16 cellular contexts compared by ENCODE assay signal in genomic region chr2:61371027-61371426, GRCh38.
DNase-seq lines count a peak whose midpoint lies in the region; ATAC-seq and TF ChIP-seq lines count a peak whose summit lies in the region.
"Had no signal": no experiment of that assay in that cellular context is flagged by ENCODE, and none has a peak within 500 bp of the region (broad histone marks: within the 10 kb centered on the region; RNA-seq: fewer than 3 reads in every experiment).

No MANE protein-coding gene starts in this region.

- no peak for DNase-seq in activated naive CD8-positive, alpha-beta T cell treated with anti-CD3 and anti-CD28 coated beads, Interleukin-2, amount 50 U/mL, for 24 hours
- DNase-seq in activated naive CD8-positive, alpha-beta T cell treated with anti-CD3 and anti-CD28 coated beads for 36 hours: no peak
- DNase-seq in HFFc6: peak; percentile 10
- DNase-seq in T-helper 17 cell: no peak
- no peak for DNase-seq in stimulated activated naive CD8-positive, alpha-beta T cell treated with anti-CD3 and anti-CD28 coated beads, Interleukin-15, amount 100 ng/mL, for 72 hours
- DNase-seq: AML-193, DMS 273 treated with DMSO at 0.1 percent for 48 hours, MM.1S, NCI-H1105, NCI-H187, NCI-H446 treated with DMSO at 0.1 percent for 48 hours, NCI-H774, SJCRH30 had no signal

- H3K9me3 Mint-ChIP-seq in activated naive CD8-positive, alpha-beta T cell treated with anti-CD3 and anti-CD28 coated beads, Interleukin-2, amount 50 U/mL, for 24 hours: no peaks in the 10 kb centered on the region
- no peaks in the 10 kb centered on the region for H3K9me3 Mint-ChIP-seq in activated naive CD8-positive, alpha-beta T cell treated with anti-CD3 and anti-CD28 coated beads for 36 hours
- H3K9me3 Mint-ChIP-seq in HFFc6: no peaks in the 10 kb centered on the region
- H3K9me3 Mint-ChIP-seq in stimulated activated naive CD8-positive, alpha-beta T cell treated with anti-CD3 and anti-CD28 coated beads, Interleukin-15, amount 100 ng/mL, for 72 hours: no peaks in the 10 kb centered on the region

- H3K9me3 ChIP-seq in T-helper 17 cell (ENCODE audit: control insufficient read depth, low read length, poor library complexity, severe bottlenecking): no peaks in the 10 kb centered on the region
- H3K9me3 ChIP-seq: SJCRH30 had no signal

- peak; percentile 65 for ATAC-seq in activated naive CD8-positive, alpha-beta T cell treated with anti-CD3 and anti-CD28 coated beads, Interleukin-2, amount 50 U/mL, for 24 hours
- ATAC-seq in T-helper 17 cell (no peak), GM21717 (IDR thresholded peaks at IDR 0.05; ENCODE audit: unreplicated experiment) (no peak), GM19395 (IDR thresholded peaks at IDR 0.05; ENCODE audit: unreplicated experiment) (no peak), GM21360 (IDR thresholded peaks at IDR 0.05; ENCODE audit: unreplicated experiment) (no peak)
- peak; percentile 80 for ATAC-seq in stimulated activated naive CD8-positive, alpha-beta T cell treated with anti-CD3 and anti-CD28 coated beads, Interleukin-15, amount 100 ng/mL, for 72 hours

- no peak for TF ChIP-seq CTCF in HFFc6 (IDR thresholded peaks at IDR 0.05)

- no peak overlapping the region for H3K4me3 Mint-ChIP-seq in activated naive CD8-positive, alpha-beta T cell treated with anti-CD3 and anti-CD28 coated beads, Interleukin-2, amount 50 U/mL, for 24 hours
- H3K4me3 Mint-ChIP-seq in activated naive CD8-positive, alpha-beta T cell treated with anti-CD3 and anti-CD28 coated beads for 36 hours: no peak overlapping the region
- H3K4me3 Mint-ChIP-seq in HFFc6 (no peak overlapping the region), T-helper 17 cell (no peak overlapping the region)
- no peak overlapping the region for H3K4me3 Mint-ChIP-seq in stimulated activated naive CD8-positive, alpha-beta T cell treated with anti-CD3 and anti-CD28 coated beads, Interleukin-15, amount 100 ng/mL, for 72 hours

- H3K4me1 Mint-ChIP-seq in activated naive CD8-positive, alpha-beta T cell treated with anti-CD3 and anti-CD28 coated beads, Interleukin-2, amount 50 U/mL, for 24 hours: peaks cover 28% of the 10 kb centered on the region
- H3K4me1 Mint-ChIP-seq in activated naive CD8-positive, alpha-beta T cell treated with anti-CD3 and anti-CD28 coated beads for 36 hours: peaks cover 24% of the 10 kb centered on the region
- H3K4me1 Mint-ChIP-seq in HFFc6 (ENCODE audit: low read depth) (peaks cover 11% of the 10 kb centered on the region), T-helper 17 cell (peaks cover 27% of the 10 kb centered on the region)
- peaks cover 28% of the 10 kb centered on the region for H3K4me1 Mint-ChIP-seq in stimulated activated naive CD8-positive, alpha-beta T cell treated with anti-CD3 and anti-CD28 coated beads, Interleukin-15, amount 100 ng/mL, for 72 hours

- H3K27ac Mint-ChIP-seq in activated naive CD8-positive, alpha-beta T cell treated with anti-CD3 and anti-CD28 coated beads, Interleukin-2, amount 50 U/mL, for 24 hours: no peak overlapping the region
- no peak overlapping the region for H3K27ac Mint-ChIP-seq in activated naive CD8-positive, alpha-beta T cell treated with anti-CD3 and anti-CD28 coated beads for 36 hours
- H3K27ac Mint-ChIP-seq in HFFc6: no peak overlapping the region
- H3K27ac Mint-ChIP-seq in T-helper 17 cell: peak overlapping the region; percentile 11
- H3K27ac Mint-ChIP-seq in stimulated activated naive CD8-positive, alpha-beta T cell treated with anti-CD3 and anti-CD28 coated beads, Interleukin-15, amount 100 ng/mL, for 72 hours: no peak overlapping the region

- peaks cover 68% of the 10 kb centered on the region for H3K36me3 Mint-ChIP-seq in activated naive CD8-positive, alpha-beta T cell treated with anti-CD3 and anti-CD28 coated beads, Interleukin-2, amount 50 U/mL, for 24 hours (ENCODE audit: low read depth)
- peaks cover 52% of the 10 kb centered on the region for H3K36me3 Mint-ChIP-seq in activated naive CD8-positive, alpha-beta T cell treated with anti-CD3 and anti-CD28 coated beads for 36 hours
- H3K36me3 Mint-ChIP-seq in HFFc6 (ENCODE audit: low read depth) (peaks cover 53% of the 10 kb centered on the region), T-helper 17 cell (ENCODE audit: low read depth) (peaks cover 10% of the 10 kb centered on the region)

- no peaks in the 10 kb centered on the region for H3K27me3 Mint-ChIP-seq in activated naive CD8-positive, alpha-beta T cell treated with anti-CD3 and anti-CD28 coated beads, Interleukin-2, amount 50 U/mL, for 24 hours
- no peaks in the 10 kb centered on the region for H3K27me3 Mint-ChIP-seq in activated naive CD8-positive, alpha-beta T cell treated with anti-CD3 and anti-CD28 coated beads for 36 hours
- H3K27me3 Mint-ChIP-seq in HFFc6 (ENCODE audit: insufficient read depth): no peaks in the 10 kb centered on the region
- no peaks in the 10 kb centered on the region for H3K27me3 Mint-ChIP-seq in T-helper 17 cell
- H3K27me3 Mint-ChIP-seq in stimulated activated naive CD8-positive, alpha-beta T cell treated with anti-CD3 and anti-CD28 coated beads, Interleukin-15, amount 100 ng/mL, for 72 hours: no peaks in the 10 kb centered on the region

Comparison
In these comparisons a context has a peak if more than half of its experiments do, and no peak if none do; other contexts are left out.
1. ATAC-seq: peak in activated naive CD8-positive, alpha-beta T cell treated with anti-CD3 and anti-CD28 coated beads, Interleukin-2, amount 50 U/mL, for 24 hours (single experiment) and stimulated activated naive CD8-positive, alpha-beta T cell treated with anti-CD3 and anti-CD28 coated beads, Interleukin-15, amount 100 ng/mL, for 72 hours (single experiment); none in T-helper 17 cell (single experiment), GM21717 (single experiment), GM19395 (single experiment) and GM21360 (single experiment).